Comparison of ENCODE assay signal across 9 cellular contexts in the genomic region with DNA sequence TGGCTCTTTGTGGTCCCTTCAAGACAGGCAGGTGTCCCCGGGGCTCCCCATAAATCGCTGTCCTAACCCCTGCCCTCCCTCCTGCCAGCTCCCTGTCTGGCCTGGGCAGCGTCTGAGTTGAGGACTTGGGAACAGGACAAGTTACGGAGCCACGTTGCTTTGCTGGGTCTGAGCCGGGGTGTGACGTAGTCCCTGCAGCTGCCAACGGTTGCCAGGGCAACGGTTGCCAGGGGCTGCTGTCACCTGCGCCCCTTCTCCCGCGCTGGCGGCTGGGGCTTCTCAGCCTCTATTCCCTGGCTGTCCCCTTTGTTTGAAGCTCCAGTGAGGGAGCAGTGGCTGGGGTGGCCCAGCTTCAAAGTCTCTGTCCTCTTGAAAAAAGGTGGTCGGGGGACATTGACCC. TPM values are rescaled to one million over a fixed set of nuclear protein-coding genes. Genes with fewer than 3 reads are reported as not detected.
DNase-seq lines count a peak whose midpoint lies in the region; ATAC-seq and TF ChIP-seq lines count a peak whose summit lies in the region.
"Had no signal": no experiment of that assay in that cellular context is flagged by ENCODE, and none has a peak within 500 bp of the region (broad histone marks: within the 10 kb centered on the region; RNA-seq: fewer than 3 reads in every experiment).

No MANE protein-coding gene starts in this region.

- peak; percentile 74 for ATAC-seq in body of pancreas

- H3K36me3 ChIP-seq in body of pancreas (replicated peaks in 1 of 2; ENCODE audit: insufficient read depth in 1 of 2, low read depth in 2 of 2) (peaks cover 0 to 1% of the 10 kb centered on the region in 2 donors), brain microvascular endothelial cell (replicated peaks) (no peaks in the 10 kb centered on the region)

- intact Hi-C loops in body of pancreas (cut with DNase I): no loop called here

- TF ChIP-seq POLR2A in body of pancreas (IDR thresholded peaks at IDR 0.05): peak in 2 of 3 donors; percentile 46 to 58

- H3K27me3 ChIP-seq in body of pancreas (no peaks in the 10 kb centered on the region), brain microvascular endothelial cell (replicated peaks) (no peaks in the 10 kb centered on the region)

- in situ Hi-C loops in brain microvascular endothelial cell (cut with HindIII; ENCODE audit: low pct_ligation_motif_present, low sequenced_read_pairs): no loop called here

- H3K27ac ChIP-seq in body of pancreas: peak overlapping the region; percentile 4 to 77 (median 72)
- no peak overlapping the region for H3K27ac ChIP-seq in brain microvascular endothelial cell

- H3K4me3 ChIP-seq in body of pancreas: no peak overlapping the region
- H3K4me3 ChIP-seq in brain microvascular endothelial cell (ENCODE audit: low read depth, low read length): no peak overlapping the region

- H3K9me3 ChIP-seq in body of pancreas: no peaks in the 10 kb centered on the region

- TF ChIP-seq CTCF in body of pancreas (IDR thresholded peaks at IDR 0.05) (no peak), brain microvascular endothelial cell (IDR thresholded peaks at IDR 0.05; ENCODE audit: low read depth, low read length, missing control alignments) (no peak)

- DNase-seq in Ammon's horn (ENCODE audit: low spot score) (peak; percentile 94), NCI-H1105 treated with DMSO at 0.1 percent for 48 hours (lab: John Stamatoyannopoulos, UW) (peak; percentile 85), body of pancreas (peak; percentile 81 to 86 (median 86)), medulla oblongata (ENCODE audit: extremely low spot score) (peak; percentile 91), RPMI8226 (no peak), A172 (ENCODE audit: low spot score) (no peak), brain microvascular endothelial cell (no peak)
- DNase-seq in effector CD4-positive, alpha-beta T cell: no peak

- peaks cover 89% of the 10 kb centered on the region for H3K4me1 ChIP-seq in body of pancreas

- WGBS in body of pancreas, 2 donors: 12 to 28% methylated on average over 10 to 14 of the region's 14 CpGs

RNA-seq across cellular contexts. Expression of gene ADGRG1, which starts 10.7 kb away (rescaled TPM):
- total RNA-seq in body of pancreas: 10 to 100 TPM; 53.7 to 61.6 TPM
- 26.9 and 32.6 TPM in 2 replicates for total RNA-seq in A172 (2014; rRNA removed; shearing (Covaris generic))

RNA-seq across cellular contexts. Expression of gene ADGRG3, which starts 28.9 kb away (rescaled TPM):
- 1 to 10 TPM; 2.0 to 6.0 TPM for total RNA-seq in body of pancreas
- not detected in 2 replicates for total RNA-seq in A172 (2014; rRNA removed; shearing (Covaris generic))

RNA-seq across cellular contexts. Expression of gene DRC7, which starts 55.4 kb away (rescaled TPM):
- 1 to 10 TPM in 1 of 2 donors, not detected in 1; 1.3 TPM for total RNA-seq in body of pancreas
- 0.50 TPM in 1 of 2 replicates, not detected in the other for total RNA-seq in A172 (2014; rRNA removed; shearing (Covaris generic))
- total RNA-seq: epithelial cell of proximal tubule had no signal

Comparison
In these comparisons a context has a peak if more than half of its experiments do, and no peak if none do; other contexts are left out.
1. DNase-seq: peak in Ammon's horn (single experiment), NCI-H1105 treated with DMSO at 0.1 percent for 48 hours (single experiment), body of pancreas (4 of 4) and medulla oblongata (single experiment); none in RPMI8226 (single experiment), A172 (single experiment), brain microvascular endothelial cell (single experiment) and effector CD4-positive, alpha-beta T cell (single experiment).